Comparison of ENCODE assay signal across 9 cellular contexts in the genomic region with DNA sequence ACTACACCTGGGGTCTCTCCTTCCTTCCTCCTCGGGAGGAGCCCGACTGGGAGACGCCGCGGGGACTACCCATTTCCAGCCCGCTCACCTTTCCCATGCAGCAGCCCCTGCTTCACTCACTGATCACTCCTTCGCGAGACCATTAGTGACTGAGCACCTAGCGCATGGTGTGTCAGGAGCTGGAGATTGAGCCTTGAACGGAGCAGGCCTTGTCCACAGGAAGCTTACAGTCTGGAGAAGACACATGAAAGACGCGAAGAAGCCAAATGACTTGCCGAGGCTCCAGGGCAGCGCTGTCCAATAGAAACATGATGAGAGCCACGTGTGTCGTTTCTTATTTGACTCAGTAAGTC. TPM values are rescaled to one million over a fixed set of nuclear protein-coding genes. Genes with fewer than 3 reads are reported as not detected.
A peak's percentile ranks its signal among the peaks of the same experiment; 100 is the strongest.
DNase-seq lines count a peak whose midpoint lies in the region; ATAC-seq and TF ChIP-seq lines count a peak whose summit lies in the region.
"Had no signal": no experiment of that assay in that cellular context is flagged by ENCODE, and none has a peak within 500 bp of the region (broad histone marks: within the 10 kb centered on the region; RNA-seq: fewer than 3 reads in every experiment).

No MANE protein-coding gene starts in this region.

- H3K9me3 ChIP-seq in Caco-2 (peaks cover 5% of the 10 kb centered on the region; the same call in 1 of the 2 replicates), psoas muscle (no peaks in the 10 kb centered on the region), right atrium auricular region (no peaks in the 10 kb centered on the region)

- H3K4me1 ChIP-seq in Caco-2 (no peaks in the 10 kb centered on the region; the same call in 1 of the 2 replicates), psoas muscle (peaks cover 6% of the 10 kb centered on the region), right atrium auricular region (peaks cover 0 to 23% of the 10 kb centered on the region in 2 donors)

- no peak for DNase-seq in Caco-2
- DNase-seq in T-cell, result no peak
- DNase-seq in foreskin fibroblast, result no peak
- no peak for DNase-seq in psoas muscle
- DNase-seq in COLO668 (lab: John Stamatoyannopoulos, UW; ENCODE audit: unreplicated experiment), result no peak
- no peak for DNase-seq in A172 (ENCODE audit: low spot score)
- DNase-seq in right atrium auricular region (ENCODE audit: low spot score), result no peak

- POLR2A ChIA-PET in Caco-2 (lab: Charles Lee), result no interaction called here
- POLR2A ChIA-PET in T-cell (lab: Charles Lee), result interaction anchor here in 1 of 2 donors (0.6 kb wide), 2 partner anchors 19 to 23 kb away, joined by 4 to 6 read pairs; no protein-coding TSS in a partner anchor

- H3K4me1 Mint-ChIP-seq in Caco-2 (ENCODE audit: low read depth, unreplicated experiment) (no peaks in the 10 kb centered on the region), T-cell (peaks cover 16 to 23% (median 21%) of the 10 kb centered on the region in 3 donors)

- H3K27me3 Mint-ChIP-seq in Caco-2 (ENCODE audit: insufficient read depth, unreplicated experiment) (peaks cover 10% of the 10 kb centered on the region), T-cell (peaks cover 9 to 24% of the 10 kb centered on the region in 2 donors)

- no peak for TF ChIP-seq CTCF in Caco-2 (IDR thresholded peaks at IDR 0.05; ENCODE audit: insufficient read depth in 1 of 2, low read depth in 1 of 2, low read length in 1 of 2, severe bottlenecking in 1 of 2, unreplicated experiment in 1 of 2)
- no peak for TF ChIP-seq CTCF in foreskin fibroblast (IDR thresholded peaks at IDR 0.05; ENCODE audit: low read depth, low read length)
- no peak for TF ChIP-seq CTCF in psoas muscle (IDR thresholded peaks at IDR 0.05)
- no peak for TF ChIP-seq CTCF in right atrium auricular region (IDR thresholded peaks at IDR 0.05)

- H3K36me3 ChIP-seq in Caco-2 (ENCODE audit: control insufficient read depth, insufficient read depth, low read length), result no peaks in the 10 kb centered on the region
- no peaks in the 10 kb centered on the region for H3K36me3 ChIP-seq in psoas muscle (ENCODE audit: insufficient read depth in 1 of 2, low read depth in 1 of 2)
- H3K36me3 ChIP-seq in right atrium auricular region, result no peaks in the 10 kb centered on the region

- H3K4me3 Mint-ChIP-seq in Caco-2 (ENCODE audit: unreplicated experiment), result peak overlapping the region; percentile 79
- H3K4me3 Mint-ChIP-seq in T-cell, result peak overlapping the region; percentile 76 to 83 (median 82)

- CTCF ChIA-PET in Caco-2 (lab: Charles Lee) (interaction anchor here (0.5 to 2.6 kb wide), 4 partner anchors 18 to 1643 kb away, joined by 3 to 10 read pairs (median 7); partner anchors contain the start of genes FASTKD3 and MTRR), T-cell (lab: Charles Lee) (interaction anchor here in 1 of 2 donors (0.8 kb wide), 1 partner anchor 21 kb away, joined by 3 read pairs; no protein-coding TSS in a partner anchor)

- H3K27ac Mint-ChIP-seq in Caco-2 (ENCODE audit: unreplicated experiment), result peak overlapping the region; percentile 55
- no peak overlapping the region for H3K27ac Mint-ChIP-seq in T-cell

- no TSS peak for BruUV-seq in Caco-2 (replicated peaks; lab: Mats Ljungman, UMichigan)

- no peak overlapping the region for H3K27ac ChIP-seq in psoas muscle
- H3K27ac ChIP-seq in right atrium auricular region, result no peak overlapping the region
- H3K27ac ChIP-seq: epithelial cell of prostate had no signal

- H3K36me3 Mint-ChIP-seq in Caco-2 (ENCODE audit: insufficient read depth, unreplicated experiment) (peaks cover 6% of the 10 kb centered on the region), T-cell (no peaks in the 10 kb centered on the region)

- 55 to 61% (median 61%) methylated on average over 15 to 16 of the region's 16 CpGs for WGBS in psoas muscle, 3 donors

- H3K27me3 ChIP-seq in Caco-2 (replicated peaks; ENCODE audit: control insufficient read depth, insufficient read depth, low read length) (no peaks in the 10 kb centered on the region), psoas muscle (ENCODE audit: insufficient read depth in 3 of 3, low read length in 2 of 3) (peaks cover 0 to 29% (median 8%) of the 10 kb centered on the region in 3 donors), right atrium auricular region (peaks cover 4% of the 10 kb centered on the region in 2 donors)

- no peaks in the 10 kb centered on the region for H3K9me3 Mint-ChIP-seq in Caco-2 (ENCODE audit: unreplicated experiment)
- H3K9me3 Mint-ChIP-seq in T-cell, result no peaks in the 10 kb centered on the region

- peak overlapping the region; percentile 72 for H3K4me3 ChIP-seq in Caco-2 (ENCODE audit: low read depth, low read length)
- H3K4me3 ChIP-seq in foreskin fibroblast (ENCODE audit: low read depth in 1 of 2, low read length in 2 of 2), result peak overlapping the region; percentile 33 to 47
- peak overlapping the region; percentile 70 for H3K4me3 ChIP-seq in psoas muscle
- peak overlapping the region in 1 of 2 donors; percentile 56 for H3K4me3 ChIP-seq in right atrium auricular region

- intact Hi-C loops in Caco-2 (cut with micrococcal nuclease; ENCODE audit: unreplicated experiment) (loop anchor here (2.0 to 10.0 kb wide), 2 partner anchors 34 to 86 kb away; no protein-coding TSS in a partner anchor), psoas muscle (cut with DNase I) (no loop called here)

- ATAC-seq in T-cell (replicated peaks in 1 of 4), result no peak
- peak in 2 of 4 donors; percentile 16 to 18 for ATAC-seq in psoas muscle
- no peak for ATAC-seq in GM21576 (IDR thresholded peaks at IDR 0.05; ENCODE audit: unreplicated experiment)

RNA-seq across cellular contexts. Expression of gene CFAP90, which starts 0.3 kb away (rescaled TPM):
- total RNA-seq in Caco-2 (2022) (0.29 TPM in 1 of 2 replicates, not detected in the other), T-cell (not detected), psoas muscle (not detected), right atrium auricular region (not detected)
- not detected for polyA plus RNA-seq in psoas muscle
- total RNA-seq in A172 (2014; rRNA removed; shearing (Covaris generic)), result not detected in 2 replicates

RNA-seq across cellular contexts. Expression of gene FASTKD3, which starts 17.6 kb away (rescaled TPM):
- total RNA-seq in Caco-2 (2022), result 14.2 and 15.4 TPM in 2 replicates
- 10 to 100 TPM in 2 of 5 donors, 1 to 10 TPM in 3; 6.9 to 11.1 (median 9.7) TPM for total RNA-seq in T-cell
- 1 to 10 TPM; 5.1 to 6.4 (median 5.8) TPM for total RNA-seq in psoas muscle
- polyA plus RNA-seq in psoas muscle, result 10 to 100 TPM in 2 of 3 donors, 1 to 10 TPM in 1; 7.8 to 15.2 (median 10.6) TPM
- 17.9 and 23.7 TPM in 2 replicates for total RNA-seq in A172 (2014; rRNA removed; shearing (Covaris generic))
- total RNA-seq in right atrium auricular region, result 1 to 10 TPM; 4.6 TPM

RNA-seq across cellular contexts. Expression of gene MTRR, which starts 17.7 kb away (rescaled TPM):
- 50.1 and 57.6 TPM in 2 replicates for total RNA-seq in Caco-2 (2022)
- total RNA-seq in T-cell, result 10 to 100 TPM; 66.9 to 90.2 (median 83.0) TPM
- total RNA-seq in psoas muscle, result 10 to 100 TPM; 48.2 to 69.1 (median 65.8) TPM
- polyA plus RNA-seq in psoas muscle, result 10 to 100 TPM; 22.6 to 63.6 (median 52.1) TPM
- total RNA-seq in A172 (2014; rRNA removed; shearing (Covaris generic)), result 23.2 and 40.9 TPM in 2 replicates
- 10 to 100 TPM; 16.2 to 31.3 TPM for total RNA-seq in right atrium auricular region
